1 cellular context compared by ENCODE assay signal in the genomic region with DNA sequence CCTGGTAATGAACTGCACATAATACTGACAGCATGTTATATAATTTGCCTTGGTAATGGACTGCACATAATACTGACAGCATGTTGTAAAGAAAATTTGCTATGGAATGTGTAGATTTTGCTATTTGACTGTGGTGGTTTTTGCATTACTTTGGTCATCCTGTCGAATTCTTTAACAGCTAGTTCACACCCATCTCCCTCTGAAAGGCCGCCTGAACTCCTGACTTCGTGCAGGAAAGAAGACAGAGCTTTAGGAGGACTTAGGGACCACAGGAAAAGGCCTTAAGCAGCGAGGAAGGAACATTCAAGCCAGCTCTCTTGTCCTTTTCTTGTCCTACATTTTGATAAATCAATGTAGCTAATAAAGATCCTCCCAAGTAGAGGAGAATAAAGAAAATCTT.
TF ChIP-seq lines count a peak whose summit lies in the region.

No MANE protein-coding gene starts in this region.

TF ChIP-seq in WTC11, 78 proteins besides CTCF, POLR2A, EP300 and RAD21 (continued from another document):
- TF ChIP-seq, protein P1, sequence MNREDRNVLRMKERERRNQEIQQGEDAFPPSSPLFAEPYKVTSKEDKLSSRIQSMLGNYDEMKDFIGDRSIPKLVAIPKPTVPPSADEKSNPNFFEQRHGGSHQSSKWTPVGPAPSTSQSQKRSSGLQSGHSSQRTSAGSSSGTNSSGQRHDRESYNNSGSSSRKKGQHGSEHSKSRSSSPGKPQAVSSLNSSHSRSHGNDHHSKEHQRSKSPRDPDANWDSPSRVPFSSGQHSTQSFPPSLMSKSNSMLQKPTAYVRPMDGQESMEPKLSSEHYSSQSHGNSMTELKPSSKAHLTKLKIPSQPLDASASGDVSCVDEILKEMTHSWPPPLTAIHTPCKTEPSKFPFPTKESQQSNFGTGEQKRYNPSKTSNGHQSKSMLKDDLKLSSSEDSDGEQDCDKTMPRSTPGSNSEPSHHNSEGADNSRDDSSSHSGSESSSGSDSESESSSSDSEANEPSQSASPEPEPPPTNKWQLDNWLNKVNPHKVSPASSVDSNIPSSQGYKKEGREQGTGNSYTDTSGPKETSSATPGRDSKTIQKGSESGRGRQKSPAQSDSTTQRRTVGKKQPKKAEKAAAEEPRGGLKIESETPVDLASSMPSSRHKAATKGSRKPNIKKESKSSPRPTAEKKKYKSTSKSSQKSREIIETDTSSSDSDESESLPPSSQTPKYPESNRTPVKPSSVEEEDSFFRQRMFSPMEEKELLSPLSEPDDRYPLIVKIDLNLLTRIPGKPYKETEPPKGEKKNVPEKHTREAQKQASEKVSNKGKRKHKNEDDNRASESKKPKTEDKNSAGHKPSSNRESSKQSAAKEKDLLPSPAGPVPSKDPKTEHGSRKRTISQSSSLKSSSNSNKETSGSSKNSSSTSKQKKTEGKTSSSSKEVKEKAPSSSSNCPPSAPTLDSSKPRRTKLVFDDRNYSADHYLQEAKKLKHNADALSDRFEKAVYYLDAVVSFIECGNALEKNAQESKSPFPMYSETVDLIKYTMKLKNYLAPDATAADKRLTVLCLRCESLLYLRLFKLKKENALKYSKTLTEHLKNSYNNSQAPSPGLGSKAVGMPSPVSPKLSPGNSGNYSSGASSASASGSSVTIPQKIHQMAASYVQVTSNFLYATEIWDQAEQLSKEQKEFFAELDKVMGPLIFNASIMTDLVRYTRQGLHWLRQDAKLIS (CRISPR knock-in tag; IDR thresholded peaks at IDR 0.05; ENCODE audit: borderline replicate concordance): no peak
- TF ChIP-seq CREB1 (CRISPR knock-in tag; IDR thresholded peaks at IDR 0.05) (no peak), SP1 (CRISPR knock-in tag; conservative IDR thresholded peaks at IDR 0.05) (no peak), KAT7 (CRISPR knock-in tag; IDR thresholded peaks at IDR 0.05; ENCODE audit: borderline replicate concordance) (no peak), GRHL2 (CRISPR knock-in tag; IDR thresholded peaks at IDR 0.05; ENCODE audit: insufficient replicate concordance, severe bottlenecking) (no peak)
- TF ChIP-seq, protein P2, sequence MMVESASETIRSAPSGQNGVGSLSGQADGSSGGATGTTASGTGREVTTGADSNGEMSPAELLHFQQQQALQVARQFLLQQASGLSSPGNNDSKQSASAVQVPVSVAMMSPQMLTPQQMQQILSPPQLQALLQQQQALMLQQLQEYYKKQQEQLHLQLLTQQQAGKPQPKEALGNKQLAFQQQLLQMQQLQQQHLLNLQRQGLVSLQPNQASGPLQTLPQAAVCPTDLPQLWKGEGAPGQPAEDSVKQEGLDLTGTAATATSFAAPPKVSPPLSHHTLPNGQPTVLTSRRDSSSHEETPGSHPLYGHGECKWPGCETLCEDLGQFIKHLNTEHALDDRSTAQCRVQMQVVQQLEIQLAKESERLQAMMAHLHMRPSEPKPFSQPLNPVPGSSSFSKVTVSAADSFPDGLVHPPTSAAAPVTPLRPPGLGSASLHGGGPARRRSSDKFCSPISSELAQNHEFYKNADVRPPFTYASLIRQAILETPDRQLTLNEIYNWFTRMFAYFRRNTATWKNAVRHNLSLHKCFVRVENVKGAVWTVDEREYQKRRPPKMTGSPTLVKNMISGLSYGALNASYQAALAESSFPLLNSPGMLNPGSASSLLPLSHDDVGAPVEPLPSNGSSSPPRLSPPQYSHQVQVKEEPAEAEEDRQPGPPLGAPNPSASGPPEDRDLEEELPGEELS (CRISPR knock-in tag; IDR thresholded peaks at IDR 0.05): no peak
- TF ChIP-seq, protein P3, sequence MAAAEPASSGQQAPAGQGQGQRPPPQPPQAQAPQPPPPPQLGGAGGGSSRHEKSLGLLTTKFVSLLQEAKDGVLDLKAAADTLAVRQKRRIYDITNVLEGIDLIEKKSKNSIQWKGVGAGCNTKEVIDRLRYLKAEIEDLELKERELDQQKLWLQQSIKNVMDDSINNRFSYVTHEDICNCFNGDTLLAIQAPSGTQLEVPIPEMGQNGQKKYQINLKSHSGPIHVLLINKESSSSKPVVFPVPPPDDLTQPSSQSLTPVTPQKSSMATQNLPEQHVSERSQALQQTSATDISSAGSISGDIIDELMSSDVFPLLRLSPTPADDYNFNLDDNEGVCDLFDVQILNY (CRISPR knock-in tag; IDR thresholded peaks at IDR 0.05): no peak
- TF ChIP-seq, protein P4, sequence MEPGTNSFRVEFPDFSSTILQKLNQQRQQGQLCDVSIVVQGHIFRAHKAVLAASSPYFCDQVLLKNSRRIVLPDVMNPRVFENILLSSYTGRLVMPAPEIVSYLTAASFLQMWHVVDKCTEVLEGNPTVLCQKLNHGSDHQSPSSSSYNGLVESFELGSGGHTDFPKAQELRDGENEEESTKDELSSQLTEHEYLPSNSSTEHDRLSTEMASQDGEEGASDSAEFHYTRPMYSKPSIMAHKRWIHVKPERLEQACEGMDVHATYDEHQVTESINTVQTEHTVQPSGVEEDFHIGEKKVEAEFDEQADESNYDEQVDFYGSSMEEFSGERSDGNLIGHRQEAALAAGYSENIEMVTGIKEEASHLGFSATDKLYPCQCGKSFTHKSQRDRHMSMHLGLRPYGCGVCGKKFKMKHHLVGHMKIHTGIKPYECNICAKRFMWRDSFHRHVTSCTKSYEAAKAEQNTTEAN (CRISPR knock-in tag; IDR thresholded peaks at IDR 0.05): no peak
- TF ChIP-seq, protein P5, sequence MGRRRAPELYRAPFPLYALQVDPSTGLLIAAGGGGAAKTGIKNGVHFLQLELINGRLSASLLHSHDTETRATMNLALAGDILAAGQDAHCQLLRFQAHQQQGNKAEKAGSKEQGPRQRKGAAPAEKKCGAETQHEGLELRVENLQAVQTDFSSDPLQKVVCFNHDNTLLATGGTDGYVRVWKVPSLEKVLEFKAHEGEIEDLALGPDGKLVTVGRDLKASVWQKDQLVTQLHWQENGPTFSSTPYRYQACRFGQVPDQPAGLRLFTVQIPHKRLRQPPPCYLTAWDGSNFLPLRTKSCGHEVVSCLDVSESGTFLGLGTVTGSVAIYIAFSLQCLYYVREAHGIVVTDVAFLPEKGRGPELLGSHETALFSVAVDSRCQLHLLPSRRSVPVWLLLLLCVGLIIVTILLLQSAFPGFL (CRISPR knock-in tag; IDR thresholded peaks at IDR 0.05; ENCODE audit: borderline replicate concordance): no peak
- TF ChIP-seq, protein P6, sequence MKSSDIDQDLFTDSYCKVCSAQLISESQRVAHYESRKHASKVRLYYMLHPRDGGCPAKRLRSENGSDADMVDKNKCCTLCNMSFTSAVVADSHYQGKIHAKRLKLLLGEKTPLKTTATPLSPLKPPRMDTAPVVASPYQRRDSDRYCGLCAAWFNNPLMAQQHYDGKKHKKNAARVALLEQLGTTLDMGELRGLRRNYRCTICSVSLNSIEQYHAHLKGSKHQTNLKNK (CRISPR knock-in tag; IDR thresholded peaks at IDR 0.05): no peak
TF ChIP-seq in WTC11: peak in this region for 0.
